2 cellular contexts compared by ENCODE assay signal in genomic region chr4:7806080-7806630, GRCh38.
TF ChIP-seq lines count a peak whose summit lies in the region.

No MANE protein-coding gene starts in this region.

TF ChIP-seq in H1, 55 proteins besides CTCF, POLR2A, EP300 and RAD21 (continued from another document):
- TF ChIP-seq ASH2L (IDR thresholded peaks at IDR 0.05; ENCODE audit: low read length) (peak; percentile 31), CBX8 (IDR thresholded peaks at IDR 0.05; ENCODE audit: borderline replicate concordance, low read depth, low read length) (no peak), TCF12 (IDR thresholded peaks at IDR 0.05; ENCODE audit: low read depth, low read length) (peak; percentile 78; the same call in 1 of the 2 replicates), JUND (IDR thresholded peaks at IDR 0.05; ENCODE audit: low read length) (no peak), POU5F1 (IDR thresholded peaks at IDR 0.05; ENCODE audit: low read depth, low read length) (no peak)
TF ChIP-seq in H1: peak in this region for 3.

TF ChIP-seq in liver, 16 proteins besides CTCF, POLR2A, EP300 and RAD21:
- TF ChIP-seq ZBTB33 (IDR thresholded peaks at IDR 0.05) (no peak), TAF1 (conservative IDR thresholded peaks at IDR 0.05) (no peak), FOXA1 (IDR thresholded peaks at IDR 0.05) (no peak), JUND (IDR thresholded peaks at IDR 0.05) (no peak), YY1 (IDR thresholded peaks at IDR 0.05) (no peak), EGR1 (IDR thresholded peaks at IDR 0.05; ENCODE audit: low read depth in 2 of 2) (no peak), HNF4A (conservative IDR thresholded peaks at IDR 0.05) (no peak), SP1 (IDR thresholded peaks at IDR 0.05) (peak; percentile 30), GABPA (IDR thresholded peaks at IDR 0.05 in 1 of 2, conservative IDR thresholded peaks at IDR 0.05 in 1 of 2) (no peak), FOXA2 (IDR thresholded peaks at IDR 0.05) (no peak), REST (IDR thresholded peaks at IDR 0.05) (peak; percentile 82), NR2F2 (IDR thresholded peaks at IDR 0.05) (peak; percentile 41), RXRA (IDR thresholded peaks at IDR 0.05) (no peak), HNF4G (IDR thresholded peaks at IDR 0.05) (no peak)
- TF ChIP-seq, protein P1, sequence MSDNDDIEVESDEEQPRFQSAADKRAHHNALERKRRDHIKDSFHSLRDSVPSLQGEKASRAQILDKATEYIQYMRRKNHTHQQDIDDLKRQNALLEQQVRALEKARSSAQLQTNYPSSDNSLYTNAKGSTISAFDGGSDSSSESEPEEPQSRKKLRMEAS (IDR thresholded peaks at IDR 0.05), result no peak
- TF ChIP-seq, protein P2, sequence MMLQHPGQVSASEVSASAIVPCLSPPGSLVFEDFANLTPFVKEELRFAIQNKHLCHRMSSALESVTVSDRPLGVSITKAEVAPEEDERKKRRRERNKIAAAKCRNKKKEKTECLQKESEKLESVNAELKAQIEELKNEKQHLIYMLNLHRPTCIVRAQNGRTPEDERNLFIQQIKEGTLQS (IDR thresholded peaks at IDR 0.05), result no peak
